In genomic region chr20:63046841-63047240, GRCh38 we compare ENCODE assay signal across 33 cellular contexts. TPM values are rescaled to one million over a fixed set of nuclear protein-coding genes. Genes with fewer than 3 reads are reported as not detected.
DNase-seq lines count a peak whose midpoint lies in the region; ATAC-seq, FAIRE-seq and TF ChIP-seq lines count a peak whose summit lies in the region.
"Had no signal": no experiment of that assay in that cellular context is flagged by ENCODE, and none has a peak within 500 bp of the region (broad histone marks: within the 10 kb centered on the region; RNA-seq: fewer than 3 reads in every experiment).

No MANE protein-coding gene starts in this region.

- H3K4me3 ChIP-seq in RWPE2 (ENCODE audit: severe bottlenecking) (no peak overlapping the region), kidney (ENCODE audit: low read length in 2 of 2) (no peak overlapping the region), aorta (ENCODE audit: low read length in 2 of 2) (no peak overlapping the region)
- H3K4me3 ChIP-seq: BLaER1, GM12878 had no signal

- FAIRE-seq in kidney (lab: Jason Lieb, UNC), result no peak
- FAIRE-seq: A204.1, GM12878, GM12892, GM18507 had no signal

- H3K27ac ChIP-seq in RWPE2 (ENCODE audit: poor library complexity, severe bottlenecking) (no peak overlapping the region), kidney (ENCODE audit: low read depth in 2 of 2, low read length in 2 of 2) (no peak overlapping the region), aorta (ENCODE audit: low read depth in 1 of 2, low read length in 2 of 2) (no peak overlapping the region)
- H3K27ac ChIP-seq: BLaER1 had no signal

- 77 to 80% methylated on average over 9 of the region's 9 CpGs for WGBS in aorta, 2 donors

- no peaks in the 10 kb centered on the region for H3K4me1 ChIP-seq in RWPE2 (ENCODE audit: insufficient read depth, poor library complexity, severe bottlenecking)
- no peaks in the 10 kb centered on the region for H3K4me1 ChIP-seq in kidney (ENCODE audit: control insufficient read depth in 1 of 2, insufficient read depth in 1 of 2, low read depth in 1 of 2, low read length in 2 of 2)
- no peaks in the 10 kb centered on the region for H3K4me1 ChIP-seq in aorta (ENCODE audit: control insufficient read depth in 1 of 2, insufficient read depth in 2 of 2, low read length in 2 of 2)
- H3K4me1 ChIP-seq: BE2C had no signal

- H3K9me3 ChIP-seq in RWPE2 (ENCODE audit: severe bottlenecking) (no peaks in the 10 kb centered on the region), kidney (ENCODE audit: control insufficient read depth in 1 of 2, low read length in 2 of 2) (peaks cover 0 to 2% of the 10 kb centered on the region in 2 donors), aorta (ENCODE audit: control insufficient read depth, low read length) (peaks cover 3% of the 10 kb centered on the region)
- H3K9me3 ChIP-seq: BE2C had no signal

- intact Hi-C loops in left ventricle myocardium superior (cut with micrococcal nuclease), result no loop called here
- intact Hi-C loops in left cardiac atrium (cut with DNase I), result no loop called here
- intact Hi-C loops in kidney (cut with DNase I), result no loop called here
- intact Hi-C loops in aorta (cut with DNase I), result no loop called here

- no peak for TF ChIP-seq CTCF in RWPE2 (IDR thresholded peaks at IDR 0.05; ENCODE audit: poor library complexity, severe bottlenecking)
- TF ChIP-seq CTCF in kidney (IDR thresholded peaks at IDR 0.05; ENCODE audit: borderline replicate concordance, extremely low read depth, insufficient read depth), result no peak

- ATAC-seq in left ventricle myocardium superior, result no peak
- ATAC-seq in left cardiac atrium, result no peak
- ATAC-seq in RWPE2 (ENCODE audit: low read depth), result no peak
- ATAC-seq in aorta (ENCODE audit: low FRiP score), result no peak
- no peak for ATAC-seq in HG02571 (IDR thresholded peaks at IDR 0.05; ENCODE audit: unreplicated experiment)
- no peak for ATAC-seq in GM21447 (IDR thresholded peaks at IDR 0.05; ENCODE audit: unreplicated experiment)
- no peak for ATAC-seq in GM19328 (IDR thresholded peaks at IDR 0.05; ENCODE audit: unreplicated experiment)
- ATAC-seq: GM12878 had no signal

- peaks cover 54% of the 10 kb centered on the region for H3K27me3 ChIP-seq in RWPE2 (ENCODE audit: insufficient read depth, poor library complexity, severe bottlenecking)
- peaks cover 0 to 2% of the 10 kb centered on the region in 2 donors for H3K27me3 ChIP-seq in aorta (ENCODE audit: control insufficient read depth in 1 of 2, insufficient read depth in 2 of 2, low read length in 1 of 2)
- H3K27me3 ChIP-seq: BLaER1 had no signal

- peak; percentile 3 for DNase-seq in left ventricle myocardium superior
- no peak for DNase-seq in left cardiac atrium
- DNase-seq in RWPE2 (ENCODE audit: low spot score), result peak; percentile 76
- DNase-seq in kidney, result peak; percentile 41
- DNase-seq in aorta, result peak; percentile 14 to 16
- DNase-seq: 8988T; ACHN; BE2C; C1 segment of cervical spinal cord; CD4-positive, alpha-beta memory T cell; CD4-positive, CD25-positive, alpha-beta regulatory T cell; COR-L47; DMS 273 treated with DMSO at 0.1 percent for 48 hours; DMS153; DMS53; DMS79; DND-41; EL; GDM1 had no signal

- H3K9ac ChIP-seq in kidney (ENCODE audit: low read length in 2 of 2), result no peak overlapping the region
- H3K9ac ChIP-seq: BLaER1 had no signal

- H3K36me3 ChIP-seq in RWPE2 (ENCODE audit: low read depth), result no peaks in the 10 kb centered on the region
- no peaks in the 10 kb centered on the region for H3K36me3 ChIP-seq in kidney (ENCODE audit: control insufficient read depth in 1 of 2, insufficient read depth in 2 of 2, low read length in 2 of 2)
- H3K36me3 ChIP-seq in aorta (ENCODE audit: control insufficient read depth in 1 of 2, insufficient read depth in 2 of 2, low read length in 1 of 2), result no peaks in the 10 kb centered on the region
- H3K36me3 ChIP-seq: BE2C, BLaER1 had no signal

RNA-seq across cellular contexts. Expression of gene BHLHE23, which starts 40.1 kb away (rescaled TPM):
- not detected for total RNA-seq in left ventricle myocardium superior
- not detected for total RNA-seq in left cardiac atrium
- not detected for total RNA-seq in kidney
- polyA plus RNA-seq in kidney (ENCODE audit: insufficient read depth, low read depth, low replicate concordance), result not detected
- total RNA-seq in aorta, result not detected
- polyA plus RNA-seq in aorta, result not detected
- total RNA-seq: A673; CD4-positive, alpha-beta memory T cell; CD4-positive, CD25-positive, alpha-beta regulatory T cell; CD8-positive, alpha-beta memory T cell; Daoy; G401 had no signal
- polyA plus RNA-seq: AG04450; CD14-positive monocyte; CD4-positive, alpha-beta memory T cell; CD4-positive, CD25-positive, alpha-beta regulatory T cell; CD8-positive, alpha-beta memory T cell had no signal
